ENCODE assay signal across 9 cellular contexts in the genomic region with DNA sequence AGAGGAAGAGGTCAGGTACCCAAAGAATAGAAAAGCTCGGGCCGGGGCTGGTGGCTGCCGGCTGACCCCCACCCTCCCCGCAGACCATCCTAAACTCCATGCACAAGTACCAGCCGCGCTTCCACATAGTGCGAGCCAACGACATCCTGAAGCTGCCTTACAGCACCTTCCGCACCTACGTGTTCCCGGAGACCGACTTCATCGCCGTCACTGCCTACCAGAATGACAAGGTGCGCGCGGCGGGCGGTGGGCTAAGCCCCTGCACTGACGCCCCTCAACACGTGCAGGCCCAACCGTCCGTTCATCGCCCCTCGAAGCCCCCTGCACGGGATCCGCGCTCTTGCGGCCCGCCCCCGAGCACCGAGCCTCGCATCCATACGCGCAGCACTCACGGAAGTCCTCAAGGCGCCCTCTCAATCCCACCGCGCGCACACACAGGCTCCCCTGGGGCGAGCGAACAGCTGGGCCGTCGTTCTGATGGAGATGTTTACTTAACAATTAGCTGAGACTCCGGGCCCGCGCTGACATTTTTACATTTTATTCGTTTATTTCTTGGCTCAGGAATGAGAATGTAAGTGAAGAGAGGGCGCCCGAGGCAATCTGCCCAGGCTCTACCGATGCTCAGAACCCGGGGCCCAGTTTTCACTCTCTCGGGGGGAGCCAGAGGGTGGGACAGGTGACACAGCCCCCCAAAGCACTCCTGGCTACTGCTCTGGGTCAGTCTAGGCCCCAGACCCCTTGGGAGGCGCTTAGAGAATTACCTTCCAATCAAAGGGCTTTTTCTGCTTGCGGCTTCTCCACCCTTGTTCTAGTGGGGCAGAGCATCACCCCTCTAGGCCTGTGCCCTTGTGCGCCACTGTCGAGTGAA. TPM values are rescaled to one million over a fixed set of nuclear protein-coding genes. Genes with fewer than 3 reads are reported as not detected.
DNase-seq lines count a peak whose midpoint lies in the region; ATAC-seq and TF ChIP-seq lines count a peak whose summit lies in the region.
"Had no signal": no experiment of that assay in that cellular context is flagged by ENCODE, and none has a peak within 500 bp of the region (broad histone marks: within the 10 kb centered on the region; RNA-seq: fewer than 3 reads in every experiment).

No MANE protein-coding gene starts in this region.

- CTCF ChIA-PET in activated CD4-positive, alpha-beta T cell treated with anti-CD3 and anti-CD28 coated beads, Interleukin-2, amount 10 ng/mL, durations not matched to agents 7 days and 5 days (lab: Charles Lee) = interaction anchor here (0.7 to 3.4 kb wide), 2 partner anchors 9 to 606 kb away, joined by 3 to 17 read pairs; no protein-coding TSS in a partner anchor
- CTCF ChIA-PET in activated CD4-positive, alpha-beta memory T cell treated with anti-CD3 and anti-CD28 coated beads for 36 hours (lab: Charles Lee) = interaction anchor here (1.2 to 2.1 kb wide), 2 partner anchors 9 kb away, joined by 3 to 10 read pairs; no protein-coding TSS in a partner anchor

- peak overlapping the region; percentile 25 to 74 (median 45) for H3K4me3 ChIP-seq in tibial nerve
- H3K4me3 ChIP-seq: K562 had no signal

- H3K4me1 ChIP-seq in tibial nerve = peaks cover 0 to 80% (median 29%) of the 10 kb centered on the region in 4 donors

- H3K27ac ChIP-seq in tibial nerve = peak overlapping the region; percentile 19 to 96 (median 90)

- H3K4me3 Mint-ChIP-seq in activated CD4-positive, alpha-beta T cell treated with anti-CD3 and anti-CD28 coated beads, Interleukin-2, amount 10 ng/mL, durations not matched to agents 7 days and 5 days = peak overlapping the region; percentile 45
- H3K4me3 Mint-ChIP-seq in activated CD4-positive, alpha-beta memory T cell treated with anti-CD3 and anti-CD28 coated beads for 36 hours = peak overlapping the region; percentile 46
- H3K4me3 Mint-ChIP-seq in immature natural killer cell = peak overlapping the region; percentile 53 to 63 (median 58)

- no peak for TF ChIP-seq POLR2A in tibial nerve (IDR thresholded peaks at IDR 0.05)

- H3K27me3 Mint-ChIP-seq in activated CD4-positive, alpha-beta T cell treated with anti-CD3 and anti-CD28 coated beads, Interleukin-2, amount 10 ng/mL, durations not matched to agents 7 days and 5 days = peaks cover 69% of the 10 kb centered on the region
- H3K27me3 Mint-ChIP-seq in activated CD4-positive, alpha-beta memory T cell treated with anti-CD3 and anti-CD28 coated beads for 36 hours = peaks cover 64% of the 10 kb centered on the region
- H3K27me3 Mint-ChIP-seq in immature natural killer cell (ENCODE audit: low read depth in 3 of 3) = peaks cover 28 to 51% (median 41%) of the 10 kb centered on the region in 3 donors

- peak overlapping the region; percentile 85 for H3K27ac Mint-ChIP-seq in activated CD4-positive, alpha-beta T cell treated with anti-CD3 and anti-CD28 coated beads, Interleukin-2, amount 10 ng/mL, durations not matched to agents 7 days and 5 days
- no peak overlapping the region for H3K27ac Mint-ChIP-seq in activated CD4-positive, alpha-beta memory T cell treated with anti-CD3 and anti-CD28 coated beads for 36 hours
- no peak overlapping the region for H3K27ac Mint-ChIP-seq in immature natural killer cell

- no peaks in the 10 kb centered on the region for H3K9me3 Mint-ChIP-seq in activated CD4-positive, alpha-beta T cell treated with anti-CD3 and anti-CD28 coated beads, Interleukin-2, amount 10 ng/mL, durations not matched to agents 7 days and 5 days
- H3K9me3 Mint-ChIP-seq in activated CD4-positive, alpha-beta memory T cell treated with anti-CD3 and anti-CD28 coated beads for 36 hours = no peaks in the 10 kb centered on the region
- peaks cover 0 to 2% (median 0%) of the 10 kb centered on the region in 6 donors for H3K9me3 Mint-ChIP-seq in immature natural killer cell

- no peaks in the 10 kb centered on the region for H3K36me3 Mint-ChIP-seq in activated CD4-positive, alpha-beta T cell treated with anti-CD3 and anti-CD28 coated beads, Interleukin-2, amount 10 ng/mL, durations not matched to agents 7 days and 5 days (ENCODE audit: low read depth)
- no peaks in the 10 kb centered on the region for H3K36me3 Mint-ChIP-seq in activated CD4-positive, alpha-beta memory T cell treated with anti-CD3 and anti-CD28 coated beads for 36 hours
- H3K36me3 Mint-ChIP-seq in immature natural killer cell = no peaks in the 10 kb centered on the region

- intact Hi-C loops in activated CD4-positive, alpha-beta memory T cell treated with anti-CD3 and anti-CD28 coated beads for 36 hours (cut with micrococcal nuclease) = loop anchor here (2.0 kb wide), 1 partner anchor 52 kb away; no protein-coding TSS in a partner anchor

- peak in 1 of 2 donors; percentile 21 for TF ChIP-seq EP300 in tibial nerve (IDR thresholded peaks at IDR 0.05)

- peaks cover 0 to 35% (median 0%) of the 10 kb centered on the region in 3 donors for H3K36me3 ChIP-seq in tibial nerve

- 28 to 30% methylated on average over 54 to 57 of the region's 57 CpGs for WGBS in tibial nerve, 2 donors

- H3K4me1 Mint-ChIP-seq in activated CD4-positive, alpha-beta T cell treated with anti-CD3 and anti-CD28 coated beads, Interleukin-2, amount 10 ng/mL, durations not matched to agents 7 days and 5 days = peaks cover 26% of the 10 kb centered on the region
- peaks cover 35% of the 10 kb centered on the region for H3K4me1 Mint-ChIP-seq in activated CD4-positive, alpha-beta memory T cell treated with anti-CD3 and anti-CD28 coated beads for 36 hours (ENCODE audit: low read depth)
- peaks cover 25 to 29% of the 10 kb centered on the region in 2 donors for H3K4me1 Mint-ChIP-seq in immature natural killer cell

- no peaks in the 10 kb centered on the region for H3K9me3 ChIP-seq in tibial nerve

- peaks cover 3 to 57% of the 10 kb centered on the region in 2 donors for H3K27me3 ChIP-seq in tibial nerve

- POLR2A ChIA-PET in activated CD4-positive, alpha-beta T cell treated with anti-CD3 and anti-CD28 coated beads, Interleukin-2, amount 10 ng/mL, durations not matched to agents 7 days and 5 days (lab: Charles Lee) = no interaction called here
- POLR2A ChIA-PET in activated CD4-positive, alpha-beta memory T cell treated with anti-CD3 and anti-CD28 coated beads for 36 hours (lab: Charles Lee) = interaction anchor here (0.8 kb wide), 1 partner anchor 52 kb away, joined by 3 read pairs; no protein-coding TSS in a partner anchor

- no peak for TF ChIP-seq CTCF in tibial nerve (IDR thresholded peaks at IDR 0.05)

- DNase-seq in activated CD4-positive, alpha-beta T cell treated with anti-CD3 and anti-CD28 coated beads, Interleukin-2, amount 10 ng/mL, durations not matched to agents 7 days and 5 days = no peak
- DNase-seq in activated CD4-positive, alpha-beta T cell treated with anti-CD3 and anti-CD28 coated beads for 4 hours = no peak
- peak; percentile 36 for DNase-seq in activated CD4-positive, alpha-beta memory T cell treated with anti-CD3 and anti-CD28 coated beads for 36 hours
- DNase-seq in immature natural killer cell (no peak), tibial nerve (ENCODE audit: low spot score in 2 of 2) (peak in 1 of 2 donors; percentile 3), UCSD-AML1 (lab: John Stamatoyannopoulos, UW; ENCODE audit: unreplicated experiment) (no peak), AG20443 (ENCODE audit: low spot score) (no peak)

- no peak for ATAC-seq in GM18520 (IDR thresholded peaks at IDR 0.05; ENCODE audit: unreplicated experiment)
- ATAC-seq: K562 had no signal

RNA-seq across cellular contexts. Expression of gene TBX2, which starts 3.6 kb away (rescaled TPM):
- not detected for total RNA-seq in activated CD4-positive, alpha-beta T cell treated with anti-CD3 and anti-CD28 coated beads, Interleukin-2, amount 10 ng/mL, durations not matched to agents 7 days and 5 days
- under 1 TPM in 1 of 2 experiments, not detected in 1; 0.05 TPM for total RNA-seq in activated CD4-positive, alpha-beta memory T cell treated with anti-CD3 and anti-CD28 coated beads for 36 hours
- polyA plus RNA-seq in immature natural killer cell = not detected
- total RNA-seq in tibial nerve = 10 to 100 TPM; 23.2 to 42.0 (median 26.5) TPM
- polyA plus RNA-seq: K562 had no signal

RNA-seq across cellular contexts. Expression of gene TBX4, which starts 49.0 kb away (rescaled TPM):
- not detected for total RNA-seq in activated CD4-positive, alpha-beta T cell treated with anti-CD3 and anti-CD28 coated beads, Interleukin-2, amount 10 ng/mL, durations not matched to agents 7 days and 5 days
- not detected for total RNA-seq in activated CD4-positive, alpha-beta memory T cell treated with anti-CD3 and anti-CD28 coated beads for 36 hours
- not detected for polyA plus RNA-seq in immature natural killer cell
- not detected for total RNA-seq in tibial nerve
- total RNA-seq: K562 had no signal
- polyA plus RNA-seq: K562 had no signal

Comparison
In these comparisons a context has a peak if more than half of its experiments do, and no peak if none do; other contexts are left out.
1. RNA of gene TBX2, which starts 3.6 kb away (total RNA-seq): 23.2 to 42.0 TPM in tibial nerve; 0.05 TPM in activated CD4-positive, alpha-beta memory T cell treated with anti-CD3 and anti-CD28 coated beads for 36 hours and not detected in activated CD4-positive, alpha-beta T cell treated with anti-CD3 and anti-CD28 coated beads, Interleukin-2, amount 10 ng/mL, durations not matched to agents 7 days and 5 days; every median in the first group is over 10 times any median in the second.
2. Peak in every context shown above with its lines, with median percentiles within 50 percentile points of each other: H3K4me3 Mint-ChIP-seq.